Comparison of ENCODE assay signal across 19 cellular contexts in genomic region chr3:129971368-129972052, GRCh38. TPM values are rescaled to one million over a fixed set of nuclear protein-coding genes. Genes with fewer than 3 reads are reported as not detected.
"Had no signal": no experiment of that assay in that cellular context is flagged by ENCODE, and none has a peak within 500 bp of the region (broad histone marks: within the 10 kb centered on the region; RNA-seq: fewer than 3 reads in every experiment).

No MANE protein-coding gene starts in this region.

- H3K27ac Mint-ChIP-seq: activated CD4-positive, alpha-beta memory T cell treated with anti-CD3 and anti-CD28 coated beads, Interleukin-2, amount 10 ng/mL, durations not matched to agents 7 days and 5 days; activated CD4-positive, alpha-beta T cell treated with anti-CD3 and anti-CD28 coated beads for 36 hours; activated naive CD8-positive, alpha-beta T cell treated with anti-CD3 and anti-CD28 coated beads for 36 hours; activated T-cell treated with anti-CD3 and anti-CD28 coated beads, Interleukin-2, amount 50 U/mL, for 72 hours; memory B cell had no signal

- H3K4me1 Mint-ChIP-seq: stimulated activated naive CD8-positive, alpha-beta T cell treated with anti-CD3 and anti-CD28 coated beads, Interleukin-15, amount 100 ng/mL, for 72 hours had no signal

- H3K27ac ChIP-seq: left ventricle myocardium inferior, ovary, testis had no signal

- ATAC-seq: activated CD4-positive, alpha-beta T cell treated with anti-CD3 and anti-CD28 coated beads for 36 hours; activated T-cell treated with anti-CD3 and anti-CD28 coated beads, Interleukin-2, amount 50 U/mL, for 72 hours; esophagus mucosa; stimulated activated naive CD8-positive, alpha-beta T cell treated with anti-CD3 and anti-CD28 coated beads, Interleukin-15, amount 100 ng/mL, for 72 hours had no signal

- H3K36me3 ChIP-seq: left ventricle myocardium inferior, ovary had no signal

- H3K9me3 ChIP-seq: left ventricle myocardium inferior, ovary, testis had no signal

- H3K9me3 Mint-ChIP-seq: activated CD4-positive, alpha-beta memory T cell treated with anti-CD3 and anti-CD28 coated beads, Interleukin-2, amount 10 ng/mL, durations not matched to agents 7 days and 5 days; activated naive CD8-positive, alpha-beta T cell treated with anti-CD3 and anti-CD28 coated beads for 36 hours; activated T-cell treated with anti-CD3 and anti-CD28 coated beads, Interleukin-2, amount 50 U/mL, for 72 hours; stimulated activated naive CD8-positive, alpha-beta T cell treated with anti-CD3 and anti-CD28 coated beads, Interleukin-15, amount 100 ng/mL, for 72 hours had no signal

- H3K4me3 Mint-ChIP-seq: activated CD4-positive, alpha-beta memory T cell treated with anti-CD3 and anti-CD28 coated beads, Interleukin-2, amount 10 ng/mL, durations not matched to agents 7 days and 5 days; activated CD4-positive, alpha-beta T cell treated with anti-CD3 and anti-CD28 coated beads for 36 hours; activated naive CD8-positive, alpha-beta T cell treated with anti-CD3 and anti-CD28 coated beads for 36 hours; activated T-cell treated with anti-CD3 and anti-CD28 coated beads, Interleukin-2, amount 50 U/mL, for 72 hours; memory B cell; stimulated activated naive CD8-positive, alpha-beta T cell treated with anti-CD3 and anti-CD28 coated beads, Interleukin-15, amount 100 ng/mL, for 72 hours had no signal

- DNase-seq: activated CD4-positive, alpha-beta memory T cell treated with anti-CD3 and anti-CD28 coated beads, Interleukin-2, amount 10 ng/mL, durations not matched to agents 7 days and 5 days; activated CD4-positive, alpha-beta T cell treated with anti-CD3 and anti-CD28 coated beads for 36 hours; activated gamma-delta T cell treated with Interleukin-2 at 50 U/mL for 16 hours; activated naive CD8-positive, alpha-beta T cell treated with anti-CD3 and anti-CD28 coated beads for 36 hours; activated T-cell treated with anti-CD3 and anti-CD28 coated beads, Interleukin-2, amount 50 U/mL, for 72 hours; glutamatergic neuron; left ventricle myocardium inferior; ovary; retina; stimulated activated CD4-positive, alpha-beta T cell treated with anti-CD3 and anti-CD28 coated beads, Interleukin-4, amount 100 ng/mL, for 4 hours; stimulated activated naive CD8-positive, alpha-beta T cell treated with anti-CD3 and anti-CD28 coated beads, Interleukin-15, amount 100 ng/mL, for 72 hours; T1000; testis had no signal

- H3K27me3 ChIP-seq: ovary, testis had no signal

- H3K4me3 ChIP-seq: left ventricle myocardium inferior, ovary, testis had no signal

RNA-seq across cellular contexts. Expression of gene TRH, which starts 3.0 kb away (rescaled TPM):
- total RNA-seq: activated CD4-positive, alpha-beta memory T cell treated with anti-CD3 and anti-CD28 coated beads, Interleukin-2, amount 10 ng/mL, durations not matched to agents 7 days and 5 days; activated CD4-positive, alpha-beta T cell treated with anti-CD3 and anti-CD28 coated beads for 36 hours; activated naive CD8-positive, alpha-beta T cell treated with anti-CD3 and anti-CD28 coated beads for 36 hours; activated T-cell treated with anti-CD3 and anti-CD28 coated beads, Interleukin-2, amount 50 U/mL, for 72 hours; chondrocyte; dermis microvascular lymphatic vessel endothelial cell; esophagus mucosa; left ventricle myocardium inferior; ureter had no signal
- polyA plus RNA-seq: keratinocyte had no signal
